Comparison of ENCODE assay signal across 15 cellular contexts in genomic region chr3:10600159-10601125, GRCh38.
DNase-seq lines count a peak whose midpoint lies in the region; ATAC-seq, FAIRE-seq and TF ChIP-seq lines count a peak whose summit lies in the region.
"Had no signal": no experiment of that assay in that cellular context is flagged by ENCODE, and none has a peak within 500 bp of the region (broad histone marks: within the 10 kb centered on the region; RNA-seq: fewer than 3 reads in every experiment).

No MANE protein-coding gene starts in this region.

- no peak for TF ChIP-seq POLR2A in HepG2 (IDR thresholded peaks at IDR 0.05; ENCODE audit: insufficient read depth in 1 of 2, low read depth in 2 of 2, low read length in 2 of 2)

- ATAC-seq in HepG2: peak; percentile 24; the same call in 2 of the 3 replicates
- no peak for ATAC-seq in left lung
- ATAC-seq in GM18909 (IDR thresholded peaks at IDR 0.05; ENCODE audit: poor library complexity, unreplicated experiment): no peak
- ATAC-seq: naive thymus-derived CD4-positive, alpha-beta T cell had no signal

- no peaks in the 10 kb centered on the region for H3K27me3 ChIP-seq in MG63
- peaks cover 0 to 7% of the 10 kb centered on the region in 2 experiments; a peak in 2 of 5 replicates for H3K27me3 ChIP-seq in HepG2 (ENCODE audit: control insufficient read depth in 1 of 2, insufficient read depth in 2 of 2, low read length in 2 of 2)
- peaks cover 0 to 43% of the 10 kb centered on the region in 2 donors for H3K27me3 ChIP-seq in left lung
- H3K27me3 ChIP-seq: ascending aorta had no signal

- intact Hi-C loops in HepG2 (cut with micrococcal nuclease; ENCODE audit: unreplicated experiment) (no loop called here), left lung (cut with DNase I) (no loop called here)

- BruUV-seq in HepG2 (replicated peaks; lab: Mats Ljungman, UMichigan): no TSS peak

- H3K9me3 ChIP-seq in MG63 (no peaks in the 10 kb centered on the region), HepG2 (ENCODE audit: low read length) (no peaks in the 10 kb centered on the region), left lung (no peaks in the 10 kb centered on the region)
- H3K9me3 ChIP-seq: ascending aorta had no signal

- no peak overlapping the region; the same call in 1 of the 2 replicates for H3K4me2 ChIP-seq in HepG2 (ENCODE audit: low read depth, low read length)
- H3K4me2 ChIP-seq: hepatocyte had no signal

- TF ChIP-seq EP300 in HepG2 (IDR thresholded peaks at IDR 0.05; ENCODE audit: low read depth in 2 of 2, low read length in 2 of 2) (no peak), HepG2 (CRISPR knock-in tag; IDR thresholded peaks at IDR 0.05; ENCODE audit: borderline replicate concordance) (no peak)

- TF ChIP-seq RAD21 in HepG2 (CRISPR knock-in tag; IDR thresholded peaks at IDR 0.05): no peak

- CTCF ChIA-PET in HepG2 (lab: Yijun Ruan, JAX; ENCODE audit: low intra/inter-chr PET ratio, low total read pairs): no interaction called here

- H3K27ac ChIP-seq in HepG2 (ENCODE audit: extremely low read length, insufficient read depth, low read length) (no peak overlapping the region), left lung (no peak overlapping the region)
- H3K27ac ChIP-seq: ascending aorta, hepatocyte had no signal

- no peak for TF ChIP-seq CTCF in astrocyte of the cerebellum (IDR thresholded peaks at IDR 0.05; ENCODE audit: low read depth, low read length, missing control alignments)
- peak; percentile 17; the same call in 1 of the 2 replicates for TF ChIP-seq CTCF in HepG2 (CRISPR knock-in tag; IDR thresholded peaks at IDR 0.05)
- TF ChIP-seq CTCF in left lung (IDR thresholded peaks at IDR 0.05): no peak

- H3K79me2 ChIP-seq in HepG2 (ENCODE audit: insufficient read depth, low read length): no peaks in the 10 kb centered on the region
- H3K79me2 ChIP-seq: hepatocyte had no signal

- H3K4me1 ChIP-seq in HepG2 (ENCODE audit: insufficient read depth, low read length): peaks cover 33% of the 10 kb centered on the region
- no peaks in the 10 kb centered on the region for H3K4me1 ChIP-seq in left lung
- H3K4me1 ChIP-seq: ascending aorta had no signal

- 28% methylated on average over 8 of the region's 14 CpGs for WGBS in HepG2 (ENCODE audit: low lambda C conversion rate)

- in situ Hi-C loops in astrocyte of the cerebellum (cut with HindIII; ENCODE audit: low sequenced_read_pairs) (no loop called here), HepG2 (cut with HindIII; ENCODE audit: extremely low pct_ligation_motif_present, low pct_unique_long_range_greater_than_20kb) (no loop called here)

- POLR2A ChIA-PET in HepG2 (lab: Yijun Ruan, JAX): no interaction called here

- FAIRE-seq in HepG2 (lab: Jason Lieb, UNC): no peak

- no peak overlapping the region for H2AFZ ChIP-seq in HepG2 (ENCODE audit: low read length)
- H2AFZ ChIP-seq: hepatocyte had no signal

- H3K4me3 ChIP-seq in MG63 (no peak overlapping the region), astrocyte of the cerebellum (ENCODE audit: low read depth, low read length) (no peak overlapping the region), HepG2 (replicated peaks in 1 of 3; ENCODE audit: insufficient read depth in 1 of 3, low read depth in 2 of 3, low read length in 3 of 3) (no peak overlapping the region), left lung (no peak overlapping the region)
- H3K4me3 ChIP-seq: ascending aorta, hepatocyte had no signal

- DNase-seq in C1 segment of cervical spinal cord (lab: John Stamatoyannopoulos, UW) (peak in 11 of 14 donors; percentile 16 to 86 (median 53)), MG63 (peak; percentile 68), astrocyte of the cerebellum (ENCODE audit: low read depth) (peak; percentile 74), HepG2 (ENCODE audit: low spot score) (no peak), amniotic stem cell (lab: John Stamatoyannopoulos, UW) (no peak), left lung (no peak), NCI-H1048 (lab: John Stamatoyannopoulos, UW) (no peak)
- DNase-seq: activated CD4-positive, CD25-positive, alpha-beta regulatory T cell; activated effector memory CD4-positive, alpha-beta T cell treated with Interleukin-2 at 50 U/mL for 16 hours; Karpas-422; naive thymus-derived CD4-positive, alpha-beta T cell; NCI-H1436 treated with DMSO at 0.1 percent for 48 hours had no signal

- H3K36me3 ChIP-seq in MG63: no peaks in the 10 kb centered on the region
- H3K36me3 ChIP-seq in HepG2 (replicated peaks in 1 of 2; ENCODE audit: control insufficient read depth in 1 of 2, insufficient read depth in 2 of 2, low read length in 2 of 2): no peaks in the 10 kb centered on the region
- no peaks in the 10 kb centered on the region for H3K36me3 ChIP-seq in left lung
- H3K36me3 ChIP-seq: ascending aorta had no signal

- no peaks in the 10 kb centered on the region for H4K20me1 ChIP-seq in HepG2 (ENCODE audit: insufficient read depth, low read length)

- H3K9ac ChIP-seq in HepG2 (ENCODE audit: insufficient read depth, low read depth, low read length): no peak overlapping the region

TF ChIP-seq in HepG2, 621 proteins besides CTCF, POLR2A, EP300 and RAD21:
- TF ChIP-seq SP140L (CRISPR knock-in tag; IDR thresholded peaks at IDR 0.05; ENCODE audit: borderline replicate concordance) (no peak), ZNF605 (CRISPR knock-in tag; IDR thresholded peaks at IDR 0.05) (no peak), NR0B2 (CRISPR knock-in tag; IDR thresholded peaks at IDR 0.05) (no peak)

Comparison
In these comparisons a context has a peak if more than half of its experiments do, and no peak if none do; other contexts are left out.
1. DNase-seq: peak in C1 segment of cervical spinal cord (11 of 14), MG63 (single experiment) and astrocyte of the cerebellum (single experiment); none in HepG2 (single experiment), amniotic stem cell (single experiment), left lung (0 of 2) and NCI-H1048 (single experiment).